ENCODE assay signal across 1 cellular context in genomic region chr20:46545077-46545826, GRCh38.
TF ChIP-seq lines count a peak whose summit lies in the region.

No MANE protein-coding gene starts in this region.

TF ChIP-seq in K562, 482 proteins besides CTCF, POLR2A, EP300 and RAD21 (continued from another document):
- TF ChIP-seq CHAMP1 (IDR thresholded peaks at IDR 0.05), result no peak
- no peak for TF ChIP-seq BRD9 (IDR thresholded peaks at IDR 0.05; ENCODE audit: low read depth, partially characterized antibody)
- TF ChIP-seq CAMTA2 (CRISPR knock-in tag; conservative IDR thresholded peaks at IDR 0.05), result no peak
- no peak for TF ChIP-seq BCL6 (CRISPR knock-in tag; IDR thresholded peaks at IDR 0.05)
- no peak for TF ChIP-seq ZNF41 (CRISPR knock-in tag; conservative IDR thresholded peaks at IDR 0.05)
